8 cellular contexts compared by ENCODE assay signal in the genomic region with DNA sequence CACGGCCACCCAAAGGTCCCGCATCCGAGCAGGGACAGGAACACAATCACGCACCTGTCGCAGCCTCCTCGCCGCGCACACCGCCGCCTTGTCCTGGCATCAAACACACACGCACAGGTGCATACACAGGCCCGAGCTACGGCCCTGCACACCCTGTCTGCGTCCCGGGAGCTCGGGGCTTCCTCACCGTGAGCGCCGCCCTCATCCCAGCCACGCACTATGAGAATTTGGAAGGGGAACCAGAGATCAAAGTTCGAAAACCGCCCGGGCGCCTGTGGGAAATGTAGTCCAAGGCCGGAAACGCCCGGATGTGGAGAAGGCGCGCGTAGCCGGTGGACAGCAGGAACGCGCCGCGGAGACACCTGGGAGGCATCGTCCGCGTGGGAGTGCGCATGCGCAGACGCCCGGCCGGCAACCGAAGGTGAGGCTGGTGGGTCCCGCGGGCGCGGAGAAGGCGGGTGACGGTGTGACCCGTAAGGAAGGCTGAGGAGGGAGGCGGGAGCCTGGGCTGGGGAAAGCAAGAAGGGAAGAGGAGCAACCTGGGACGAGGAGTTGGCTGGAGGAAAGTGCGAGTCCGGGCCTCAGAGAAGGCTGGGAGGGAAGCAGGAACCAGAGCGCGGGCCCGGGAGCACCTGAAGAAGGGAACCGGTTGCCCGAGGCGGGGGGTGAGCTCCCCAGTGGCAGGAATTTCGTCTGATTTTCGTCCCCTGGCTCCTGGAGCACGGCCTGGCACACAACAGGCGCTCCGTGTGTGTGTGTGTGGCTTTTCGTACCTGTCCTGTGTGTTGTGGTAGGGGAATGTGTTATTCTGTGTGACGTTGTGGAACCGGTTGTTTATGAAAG. TPM values are rescaled to one million over a fixed set of nuclear protein-coding genes. Genes with fewer than 3 reads are reported as not detected.
DNase-seq lines count a peak whose midpoint lies in the region; ATAC-seq and TF ChIP-seq lines count a peak whose summit lies in the region.

Gene ZNF567 (plus strand): TSS at position 399 of the 843 bp plus-strand sequence. CDS start 7,256 bp downstream, outside the sequence.

- peak; percentile 97 for ATAC-seq in SK-N-SH treated with all-trans-retinoic acid at 6 μM for 48 hours
- peak; percentile 97 for ATAC-seq in thoracic aorta (ENCODE audit: insufficient number of reproducible peaks, low FRiP score, low read depth)

- intact Hi-C loops in head of caudate nucleus (cut with DNase I), result loop anchor here (10.0 kb wide), 1 partner anchor 87 kb away; the partner anchor contains the start of gene ZNF850

- H3K4me3 Mint-ChIP-seq in HFFc6, result peak within 1 kb of the TSS; percentile 98
- peak within 1 kb of the TSS; percentile 97 for H3K4me3 Mint-ChIP-seq in activated naive CD8-positive, alpha-beta T cell treated with anti-CD3 and anti-CD28 coated beads for 36 hours

- peaks cover 32% of the 10 kb centered on the region for H3K36me3 ChIP-seq in osteoblast (ENCODE audit: insufficient read depth, low read length)
- H3K36me3 ChIP-seq in thoracic aorta, result peaks cover 30% of the 10 kb centered on the region

- peaks cover 6% of the 10 kb centered on the region for H3K27me3 Mint-ChIP-seq in HFFc6 (ENCODE audit: insufficient read depth)
- peaks cover 5% of the 10 kb centered on the region for H3K27me3 Mint-ChIP-seq in activated naive CD8-positive, alpha-beta T cell treated with anti-CD3 and anti-CD28 coated beads for 36 hours

- peaks cover 32% of the 10 kb centered on the region for H3K9me3 Mint-ChIP-seq in HFFc6
- peaks cover 29% of the 10 kb centered on the region for H3K9me3 Mint-ChIP-seq in activated naive CD8-positive, alpha-beta T cell treated with anti-CD3 and anti-CD28 coated beads for 36 hours

- DNase-seq in GM04504 (ENCODE audit: low read depth) (peak; percentile 84), HFFc6 (peak; percentile 94), NCI-H1092 treated with DMSO at 0.1 percent for 48 hours (lab: John Stamatoyannopoulos, UW) (peak; percentile 81), head of caudate nucleus (peak; percentile 93 to 100 (median 98)), osteoblast (ENCODE audit: insufficient read length, low spot score, missing footprints) (peak; percentile 99), thoracic aorta (ENCODE audit: low spot score) (peak; percentile 93)
- peak; percentile 98 for DNase-seq in activated naive CD8-positive, alpha-beta T cell treated with anti-CD3 and anti-CD28 coated beads for 36 hours

- H3K4me2 ChIP-seq in osteoblast (ENCODE audit: insufficient read depth, low read length), result peak within 1 kb of the TSS; percentile 90

- TF ChIP-seq CTCF in HFFc6 (IDR thresholded peaks at IDR 0.05) (0 out of 2 replicates have a peak, but pooled peaks have one; percentile 25), osteoblast (IDR thresholded peaks at IDR 0.05; ENCODE audit: extremely low read depth, low read depth, low read length) (no peak), thoracic aorta (IDR thresholded peaks at IDR 0.05) (no peak)

- H3K36me3 Mint-ChIP-seq in HFFc6 (ENCODE audit: low read depth), result peaks cover 60% of the 10 kb centered on the region
- peaks cover 86% of the 10 kb centered on the region for H3K36me3 Mint-ChIP-seq in activated naive CD8-positive, alpha-beta T cell treated with anti-CD3 and anti-CD28 coated beads for 36 hours

- peaks cover 47% of the 10 kb centered on the region for H3K79me2 ChIP-seq in osteoblast (ENCODE audit: insufficient read depth, low read length)

- H3K27me3 ChIP-seq in osteoblast (ENCODE audit: insufficient read depth, low read length) (no peaks in the 10 kb centered on the region), thoracic aorta (replicated peaks; ENCODE audit: insufficient read depth) (no peaks in the 10 kb centered on the region)

- peak within 1 kb of the TSS; percentile 76 for H3K27ac ChIP-seq in osteoblast (ENCODE audit: low read depth, low read length)
- peak within 1 kb of the TSS in 1 of 2 donors; percentile 39 for H3K27ac ChIP-seq in thoracic aorta

- H3K4me1 Mint-ChIP-seq in HFFc6 (ENCODE audit: low read depth), result peaks cover 25% of the 10 kb centered on the region
- H3K4me1 Mint-ChIP-seq in activated naive CD8-positive, alpha-beta T cell treated with anti-CD3 and anti-CD28 coated beads for 36 hours, result peaks cover 16% of the 10 kb centered on the region

- H3K27ac Mint-ChIP-seq in HFFc6, result peak within 1 kb of the TSS; percentile 88
- peak within 1 kb of the TSS; percentile 97 for H3K27ac Mint-ChIP-seq in activated naive CD8-positive, alpha-beta T cell treated with anti-CD3 and anti-CD28 coated beads for 36 hours

- peaks cover 7% of the 10 kb centered on the region for H3K4me1 ChIP-seq in osteoblast (ENCODE audit: insufficient read depth, low read length)
- peaks cover 13 to 20% of the 10 kb centered on the region in 2 donors for H3K4me1 ChIP-seq in thoracic aorta (ENCODE audit: control insufficient read depth in 1 of 2, low read depth in 2 of 2)

- H3K9me3 ChIP-seq in osteoblast (ENCODE audit: low read depth, low read length) (no peaks in the 10 kb centered on the region), thoracic aorta (peaks cover 11% of the 10 kb centered on the region)

- H4K20me1 ChIP-seq in osteoblast (ENCODE audit: insufficient read depth, low read length), result no peaks in the 10 kb centered on the region

- H3K4me3 ChIP-seq in osteoblast (ENCODE audit: insufficient read depth, low read length) (peak within 1 kb of the TSS; percentile 95), thoracic aorta (peak within 1 kb of the TSS; percentile 99)

- peak within 1 kb of the TSS; percentile 96 for H2AFZ ChIP-seq in osteoblast (ENCODE audit: low read length)

TF ChIP-seq in SK-N-SH treated with all-trans-retinoic acid at 6 μM for 48 hours, 23 proteins besides CTCF, POLR2A, EP300 and RAD21 (continues in another document):
- TF ChIP-seq PATZ1 (CRISPR knock-in tag; IDR thresholded peaks at IDR 0.05; ENCODE audit: borderline replicate concordance), result no peak
- no peak for TF ChIP-seq ZC3H10 (CRISPR knock-in tag; IDR thresholded peaks at IDR 0.05)
- TF ChIP-seq ESRRG (CRISPR knock-in tag; IDR thresholded peaks at IDR 0.05), result no peak
- no peak for TF ChIP-seq BACH2 (CRISPR knock-in tag; IDR thresholded peaks at IDR 0.05; ENCODE audit: borderline replicate concordance)
- TF ChIP-seq CSRNP3 (CRISPR knock-in tag; IDR thresholded peaks at IDR 0.05), result no peak
- no peak for TF ChIP-seq OSR1 (CRISPR knock-in tag; IDR thresholded peaks at IDR 0.05)
- TF ChIP-seq ISL1 (CRISPR knock-in tag; IDR thresholded peaks at IDR 0.05), result no peak
- no peak for TF ChIP-seq ZNF565 (CRISPR knock-in tag; conservative IDR thresholded peaks at IDR 0.05; ENCODE audit: low read depth)
- TF ChIP-seq, protein P1, sequence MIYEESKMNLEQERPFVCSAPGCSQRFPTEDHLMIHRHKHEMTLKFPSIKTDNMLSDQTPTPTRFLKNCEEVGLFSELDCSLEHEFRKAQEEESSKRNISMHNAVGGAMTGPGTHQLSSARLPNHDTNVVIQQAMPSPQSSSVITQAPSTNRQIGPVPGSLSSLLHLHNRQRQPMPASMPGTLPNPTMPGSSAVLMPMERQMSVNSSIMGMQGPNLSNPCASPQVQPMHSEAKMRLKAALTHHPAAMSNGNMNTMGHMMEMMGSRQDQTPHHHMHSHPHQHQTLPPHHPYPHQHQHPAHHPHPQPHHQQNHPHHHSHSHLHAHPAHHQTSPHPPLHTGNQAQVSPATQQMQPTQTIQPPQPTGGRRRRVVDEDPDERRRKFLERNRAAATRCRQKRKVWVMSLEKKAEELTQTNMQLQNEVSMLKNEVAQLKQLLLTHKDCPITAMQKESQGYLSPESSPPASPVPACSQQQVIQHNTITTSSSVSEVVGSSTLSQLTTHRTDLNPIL (CRISPR knock-in tag; IDR thresholded peaks at IDR 0.05; ENCODE audit: low read depth), result no peak
- TF ChIP-seq GLIS3 (CRISPR knock-in tag; IDR thresholded peaks at IDR 0.05), result no peak
- TF ChIP-seq CSDC2 (CRISPR knock-in tag; IDR thresholded peaks at IDR 0.05), result no peak
- TF ChIP-seq ZFP3 (CRISPR knock-in tag; IDR thresholded peaks at IDR 0.05), result no peak
- no peak for TF ChIP-seq PPARA (CRISPR knock-in tag; IDR thresholded peaks at IDR 0.05; ENCODE audit: borderline replicate concordance)
- no peak for TF ChIP-seq TCF4 (CRISPR knock-in tag; IDR thresholded peaks at IDR 0.05; ENCODE audit: borderline replicate concordance)
- TF ChIP-seq TOX (CRISPR knock-in tag; IDR thresholded peaks at IDR 0.05; ENCODE audit: borderline replicate concordance), result no peak
- no peak for TF ChIP-seq ARNTL (CRISPR knock-in tag; IDR thresholded peaks at IDR 0.05; ENCODE audit: borderline replicate concordance, low read depth)
- TF ChIP-seq SNAI2 (CRISPR knock-in tag; IDR thresholded peaks at IDR 0.05), result no peak
- TF ChIP-seq ZFP30 (CRISPR knock-in tag; IDR thresholded peaks at IDR 0.05), result no peak

RNA-seq across cellular contexts. Expression of gene ZNF567, which starts in this region (rescaled TPM):
- total RNA-seq in HFFc6 (2021; fragmentation: NEBNext Ultra II Directional; extraction: Animal tissue kit (Norgen Biotek cat#: 25700)), result 1 to 10 TPM; 2.9 to 5.8 (median 4.2) TPM
- total RNA-seq in activated naive CD8-positive, alpha-beta T cell treated with anti-CD3 and anti-CD28 coated beads for 36 hours, result 1 to 10 TPM; 8.0 to 9.4 TPM
- total RNA-seq in osteoblast (6.8 and 8.0 TPM in 2 replicates), thoracic aorta (1 to 10 TPM; 5.6 to 8.4 TPM)
